ENCODE assay signal across 8 cellular contexts in genomic region chr16:30786115-30786935, GRCh38. TPM values are rescaled to one million over a fixed set of nuclear protein-coding genes. Genes with fewer than 3 reads are reported as not detected.
DNase-seq lines count a peak whose midpoint lies in the region; ATAC-seq and TF ChIP-seq lines count a peak whose summit lies in the region.

No MANE protein-coding gene starts in this region.

- H2BK20ac ChIP-seq in IMR-90 (ENCODE audit: low read depth, low read length), result no peak overlapping the region

- ATAC-seq in IMR-90 (ENCODE audit: low read depth), result peak; percentile 78

- peak overlapping the region; percentile 17 for H2BK5ac ChIP-seq in IMR-90 (ENCODE audit: low read depth, low read length, poor library complexity, severe bottlenecking)

- H3K9ac ChIP-seq in IMR-90 (ENCODE audit: low read depth, low read length), result peak overlapping the region; percentile 77

- no peaks in the 10 kb centered on the region for H3K9me3 ChIP-seq in IMR-90 (ENCODE audit: control insufficient read depth, insufficient read depth, low read length)
- H3K9me3 ChIP-seq in left ventricle myocardium inferior (replicated peaks), result no peaks in the 10 kb centered on the region
- no peaks in the 10 kb centered on the region for H3K9me3 ChIP-seq in prostate gland

- CTCF ChIA-PET in IMR-90 (lab: Yijun Ruan, JAX), result no interaction called here

- H3K4me1 ChIP-seq in IMR-90 (ENCODE audit: control insufficient read depth, insufficient read depth, low read length) (peaks cover 4% of the 10 kb centered on the region), left ventricle myocardium inferior (peaks cover 39% of the 10 kb centered on the region), prostate gland (replicated peaks) (no peaks in the 10 kb centered on the region)

- H3K27ac ChIP-seq in IMR-90 (ENCODE audit: insufficient read depth, low read length) (peak overlapping the region; percentile 63), left ventricle myocardium inferior (replicated peaks) (peak overlapping the region; percentile 94), prostate gland (peak overlapping the region; percentile 79 to 80)

- DNase-seq in Caki2 (ENCODE audit: low read depth) (peak; percentile 62), IMR-90 (peak; percentile 62), left ventricle myocardium inferior (no peak), prostate gland (ENCODE audit: low spot score) (no peak), GDM1 (lab: John Stamatoyannopoulos, UW) (no peak), cerebellar nuclear complex (lab: John Stamatoyannopoulos, UW) (no peak)
- DNase-seq in activated effector memory CD4-positive, alpha-beta T cell treated with anti-CD3 and anti-CD28 coated beads, Interleukin-2, amount 50 U/mL, for 16 hours, result no peak

- H3K79me1 ChIP-seq in IMR-90 (ENCODE audit: low read depth in 1 of 2, low read length in 2 of 2), result peaks cover 11 to 37% of the 10 kb centered on the region in 2 experiments

- no peak for TF ChIP-seq RAD21 in IMR-90 (IDR thresholded peaks at IDR 0.05; ENCODE audit: low read length)

- peaks cover 29% of the 10 kb centered on the region for H3K36me3 ChIP-seq in IMR-90 (ENCODE audit: control insufficient read depth, insufficient read depth, low read length)
- H3K36me3 ChIP-seq in left ventricle myocardium inferior, result peaks cover 29% of the 10 kb centered on the region
- peaks cover 0 to 14% of the 10 kb centered on the region in 2 donors for H3K36me3 ChIP-seq in prostate gland

- peak overlapping the region; percentile 70 to 74; a peak in 3 of 4 replicates for H4K8ac ChIP-seq in IMR-90 (ENCODE audit: low read depth in 2 of 2, low read length in 2 of 2)

- H3K27me3 ChIP-seq in IMR-90 (ENCODE audit: control insufficient read depth, insufficient read depth, low read length), result no peaks in the 10 kb centered on the region
- no peaks in the 10 kb centered on the region for H3K27me3 ChIP-seq in left ventricle myocardium inferior (ENCODE audit: low read depth)
- no peaks in the 10 kb centered on the region for H3K27me3 ChIP-seq in prostate gland (replicated peaks; ENCODE audit: insufficient read depth)

- peaks cover 6% of the 10 kb centered on the region; the same call in 1 of the 2 replicates for H3K9me1 ChIP-seq in IMR-90 (ENCODE audit: insufficient read depth, low read length)

- in situ Hi-C loops in Caki2 (cut with HindIII; ENCODE audit: low pct_unique_long_range_greater_than_20kb, low sequenced_read_pairs), result no loop called here
- in situ Hi-C loops in IMR-90 (cut with MboI; ENCODE audit: low sequenced_read_pairs), result no loop called here

- H2AFZ ChIP-seq in IMR-90 (replicated peaks; ENCODE audit: low read length, poor library complexity), result peak overlapping the region; percentile 95

- H3K9me3 Mint-ChIP-seq in activated naive CD8-positive, alpha-beta T cell (ENCODE audit: low read depth), result no peaks in the 10 kb centered on the region

- H2BK15ac ChIP-seq in IMR-90 (ENCODE audit: low read depth, low read length), result no peak overlapping the region

- peak overlapping the region; percentile 34 for H3K27ac Mint-ChIP-seq in activated naive CD8-positive, alpha-beta T cell

- no peak overlapping the region for H3K18ac ChIP-seq in IMR-90 (ENCODE audit: low read depth, low read length)

- H2BK120ac ChIP-seq in IMR-90 (ENCODE audit: low read depth, low read length), result 0 out of 2 replicates have a peak overlapping the region, but pooled peaks have one; percentile 8

- intact Hi-C loops in IMR-90 (cut with micrococcal nuclease), result no loop called here
- intact Hi-C loops in left ventricle myocardium inferior (cut with micrococcal nuclease), result no loop called here
- intact Hi-C loops in prostate gland (cut with DNase I), result loop anchor here (5.0 kb wide), 1 partner anchor 101 kb away; no protein-coding TSS in a partner anchor

- peak overlapping the region; percentile 74; the same call in 1 of the 2 replicates for H4K91ac ChIP-seq in IMR-90 (ENCODE audit: insufficient read depth, low read depth, low read length)

- peaks cover 13% of the 10 kb centered on the region for H3K4me1 Mint-ChIP-seq in activated naive CD8-positive, alpha-beta T cell (ENCODE audit: low read depth)

- TF ChIP-seq CTCF in IMR-90 (conservative IDR thresholded peaks at IDR 0.05; ENCODE audit: low read depth, low read length) (no peak), left ventricle myocardium inferior (IDR thresholded peaks at IDR 0.05; ENCODE audit: borderline replicate concordance) (no peak), prostate gland (IDR thresholded peaks at IDR 0.05) (no peak)

- H3K4me3 Mint-ChIP-seq in activated naive CD8-positive, alpha-beta T cell, result peak overlapping the region; percentile 86

- peak overlapping the region; percentile 91 for H2AK5ac ChIP-seq in IMR-90 (ENCODE audit: low read depth, low read length)

- H3K4me3 ChIP-seq in IMR-90 (ENCODE audit: insufficient read depth, low read depth, low read length) (peak overlapping the region; percentile 96), left ventricle myocardium inferior (peak overlapping the region; percentile 86), prostate gland (peak overlapping the region; percentile 67 to 86)

- H4K20me1 ChIP-seq in IMR-90 (ENCODE audit: insufficient read depth, low read length), result peaks cover 8% of the 10 kb centered on the region

- 0 out of 2 replicates have a peak overlapping the region, but pooled peaks have one; percentile 52 for H3K23ac ChIP-seq in IMR-90 (ENCODE audit: low read depth, low read length)

- BruUV-seq in IMR-90 (replicated peaks; lab: Mats Ljungman, UMichigan), result no TSS peak

- POLR2A ChIA-PET in IMR-90 (lab: Charles Lee; ENCODE audit: unreplicated experiment), result interaction anchor here (0.6 to 1.5 kb wide), 2 partner anchors 19 to 94 kb away, joined by 4 to 13 read pairs; no protein-coding TSS in a partner anchor

- H2AK9ac ChIP-seq in IMR-90 (replicated peaks; ENCODE audit: low read depth, low read length, poor library complexity), result peak overlapping the region; percentile 99

- dilution Hi-C loops in IMR-90 (cut with HindIII; ENCODE audit: low sequenced_read_pairs, unreplicated experiment), result no loop called here

- 0% methylated on average over 8 of the region's 57 CpGs; no CpG with 5 or more reads in 1 of the 2 experiments for WGBS in IMR-90 (ENCODE audit: extremely low coverage in 2 of 2, insufficient read length in 1 of 2), 2 experiments
- 7% methylated on average over 31 of the region's 57 CpGs for WGBS in prostate gland

- H4K5ac ChIP-seq in IMR-90 (ENCODE audit: low read depth, low read length), result peak overlapping the region; percentile 42; the same call in 1 of the 2 replicates

- peak overlapping the region; percentile 98 for H3K4me2 ChIP-seq in IMR-90 (ENCODE audit: low read depth, low read length)

- no peaks in the 10 kb centered on the region for H3K27me3 Mint-ChIP-seq in activated naive CD8-positive, alpha-beta T cell

- H3K56ac ChIP-seq in IMR-90 (ENCODE audit: extremely low read depth, insufficient read depth, low read length), result peak overlapping the region; percentile 75; the same call in 1 of the 2 replicates

- H3K14ac ChIP-seq in IMR-90 (replicated peaks; ENCODE audit: low read depth, low read length), result peak overlapping the region; percentile 76

- H3K36me3 Mint-ChIP-seq in activated naive CD8-positive, alpha-beta T cell, result peaks cover 3% of the 10 kb centered on the region

- peak overlapping the region; percentile 71 for H3K4ac ChIP-seq in IMR-90 (ENCODE audit: low read depth, low read length)

- TF ChIP-seq POLR2A in IMR-90 (IDR thresholded peaks at IDR 0.05; ENCODE audit: low read depth, low read length) (peak; percentile 43), prostate gland (IDR thresholded peaks at IDR 0.05) (no peak)

TF ChIP-seq in IMR-90, 13 proteins besides CTCF, POLR2A, EP300 and RAD21 (continues in another document):
- TF ChIP-seq USF2 (IDR thresholded peaks at IDR 0.05; ENCODE audit: low read depth, low read length), result no peak
- TF ChIP-seq MAZ (IDR thresholded peaks at IDR 0.05; ENCODE audit: borderline replicate concordance, low read depth, low read length), result peak; percentile 53; the same call in 1 of the 2 replicates
- TF ChIP-seq MXI1 (IDR thresholded peaks at IDR 0.05; ENCODE audit: borderline replicate concordance, low read depth, low read length), result peak; percentile 72

RNA-seq across cellular contexts. Expression of gene ZNF629, which starts 0.7 kb away (rescaled TPM):
- 14.0 and 17.5 TPM in 2 replicates for total RNA-seq in Caki2 (2014; rRNA removed; shearing (Covaris generic); ENCODE audit: low replicate concordance)
- total RNA-seq in IMR-90 (2012; rRNA removed), result 9.1 and 9.4 TPM in 2 replicates
- polyA plus RNA-seq in IMR-90 (2012; rRNA removed), result 6.6 and 7.3 TPM in 2 replicates
- polyA plus RNA-seq in IMR-90 (2012; cell fraction: cytosol; rRNA removed), result 3.2 and 4.6 TPM in 2 replicates
- 9.8 and 11.9 TPM in 2 replicates for polyA plus RNA-seq in IMR-90 (2012; cell fraction: nucleus; rRNA removed; ENCODE audit: low replicate concordance)
- total RNA-seq in left ventricle myocardium inferior, result 21.1 TPM
- 10 to 100 TPM; 17.9 to 24.0 TPM for total RNA-seq in prostate gland

RNA-seq across cellular contexts. Expression of gene RNF40, which starts 24.2 kb away (rescaled TPM):
- 107 and 110 TPM in 2 replicates for total RNA-seq in Caki2 (2014; rRNA removed; shearing (Covaris generic); ENCODE audit: low replicate concordance)
- 63.9 and 72.4 TPM in 2 replicates for total RNA-seq in IMR-90 (2012; rRNA removed)
- polyA plus RNA-seq in IMR-90 (2012; rRNA removed), result 46.7 and 49.7 TPM in 2 replicates
- polyA plus RNA-seq in IMR-90 (2012; cell fraction: cytosol; rRNA removed), result 22.2 and 29.2 TPM in 2 replicates
- 74.3 and 98.0 TPM in 2 replicates for polyA plus RNA-seq in IMR-90 (2012; cell fraction: nucleus; rRNA removed; ENCODE audit: low replicate concordance)
- 35.6 TPM for total RNA-seq in left ventricle myocardium inferior
- total RNA-seq in prostate gland, result 100 to 1,000 TPM in 1 of 2 donors, 10 to 100 TPM in 1; 89.9 to 113 TPM

RNA-seq across cellular contexts. Expression of gene CFAP119, which starts 24.5 kb away (rescaled TPM):
- 7.2 and 12.3 TPM in 2 replicates for total RNA-seq in Caki2 (2014; rRNA removed; shearing (Covaris generic); ENCODE audit: low replicate concordance)
- total RNA-seq in IMR-90 (2012; rRNA removed) (0.90 and 1.7 TPM in 2 replicates), left ventricle myocardium inferior (0.69 TPM), prostate gland (10 to 100 TPM in 1 of 2 donors, 1 to 10 TPM in 1; 3.1 to 13.2 TPM)
- 7.6 and 8.8 TPM in 2 replicates for polyA plus RNA-seq in IMR-90 (2012; rRNA removed)
- 5.0 and 5.2 TPM in 2 replicates for polyA plus RNA-seq in IMR-90 (2012; cell fraction: cytosol; rRNA removed)
- 47.8 and 56.3 TPM in 2 replicates for polyA plus RNA-seq in IMR-90 (2012; cell fraction: nucleus; rRNA removed; ENCODE audit: low replicate concordance)

RNA-seq across cellular contexts. Expression of gene PHKG2, which starts 38.1 kb away (rescaled TPM):
- total RNA-seq in Caki2 (2014; rRNA removed; shearing (Covaris generic); ENCODE audit: low replicate concordance), result 32.0 and 53.5 TPM in 2 replicates
- 26.0 and 26.7 TPM in 2 replicates for total RNA-seq in IMR-90 (2012; rRNA removed)
- 37.7 and 38.9 TPM in 2 replicates for polyA plus RNA-seq in IMR-90 (2012; rRNA removed)
- 20.1 and 32.6 TPM in 2 replicates for polyA plus RNA-seq in IMR-90 (2012; cell fraction: cytosol; rRNA removed)
- 162 and 239 TPM in 2 replicates for polyA plus RNA-seq in IMR-90 (2012; cell fraction: nucleus; rRNA removed; ENCODE audit: low replicate concordance)
- 15.6 TPM for total RNA-seq in left ventricle myocardium inferior
- total RNA-seq in prostate gland, result 10 to 100 TPM; 37.2 to 45.2 TPM

Comparison
In these comparisons a context has a peak if more than half of its experiments do, and no peak if none do; other contexts are left out.
1. DNase-seq: peak in Caki2 (single experiment) and IMR-90 (single experiment); none in left ventricle myocardium inferior (single experiment), prostate gland (single experiment), activated effector memory CD4-positive, alpha-beta T cell treated with anti-CD3 and anti-CD28 coated beads, Interleukin-2, amount 50 U/mL, for 16 hours (single experiment), GDM1 (single experiment) and cerebellar nuclear complex (0 of 2).
2. Peak in every context shown above with its lines, with median percentiles within 50 percentile points of each other: H3K27ac ChIP-seq and H3K4me3 ChIP-seq.